Comparison of ENCODE assay signal across 11 cellular contexts in genomic region chr17:10730956-10731879, GRCh38. TPM values are rescaled to one million over a fixed set of nuclear protein-coding genes. Genes with fewer than 3 reads are reported as not detected.
DNase-seq lines count a peak whose midpoint lies in the region; ATAC-seq, FAIRE-seq and TF ChIP-seq lines count a peak whose summit lies in the region.
"Had no signal": no experiment of that assay in that cellular context is flagged by ENCODE, and none has a peak within 500 bp of the region (broad histone marks: within the 10 kb centered on the region; RNA-seq: fewer than 3 reads in every experiment).

No MANE protein-coding gene starts in this region.

- no peak for FAIRE-seq in small intestine (lab: Jason Lieb, UNC)
- FAIRE-seq in frontal cortex (lab: Jason Lieb, UNC): no peak
- FAIRE-seq: bronchial epithelial cell had no signal

- intact Hi-C loops in OCI-LY7 (cut with micrococcal nuclease; ENCODE audit: unreplicated experiment): no loop called here

- no peaks in the 10 kb centered on the region for H3K36me3 Mint-ChIP-seq in activated CD4-positive, alpha-beta memory T cell treated with anti-CD3 and anti-CD28 coated beads, Interleukin-2, amount 10 ng/mL, durations not matched to agents 7 days and 5 days (ENCODE audit: low read depth)

- H3K9me2 ChIP-seq in GM23248 (ENCODE audit: insufficient read depth): no peaks in the 10 kb centered on the region
- H3K9me2 ChIP-seq in OCI-LY7 (ENCODE audit: insufficient read depth, low read length): no peaks in the 10 kb centered on the region

- H3K79me2 ChIP-seq in GM23248 (ENCODE audit: insufficient read depth): no peaks in the 10 kb centered on the region
- no peaks in the 10 kb centered on the region for H3K79me2 ChIP-seq in OCI-LY7 (ENCODE audit: insufficient read depth, low read depth, low read length)

- no peak for ATAC-seq in GM18858 (IDR thresholded peaks at IDR 0.05; ENCODE audit: unreplicated experiment)

- H3K4me3 Mint-ChIP-seq in activated CD4-positive, alpha-beta memory T cell treated with anti-CD3 and anti-CD28 coated beads, Interleukin-2, amount 10 ng/mL, durations not matched to agents 7 days and 5 days: peak overlapping the region; percentile 86

- H2AFZ ChIP-seq in GM23248: peak overlapping the region; percentile 89
- H2AFZ ChIP-seq in OCI-LY7 (ENCODE audit: low read length): no peak overlapping the region

- H3K27me3 Mint-ChIP-seq in activated CD4-positive, alpha-beta memory T cell treated with anti-CD3 and anti-CD28 coated beads, Interleukin-2, amount 10 ng/mL, durations not matched to agents 7 days and 5 days: peaks cover 5% of the 10 kb centered on the region

- H3K4me2 ChIP-seq in GM23248 (ENCODE audit: unreplicated experiment): peak overlapping the region; percentile 82
- no peak overlapping the region for H3K4me2 ChIP-seq in OCI-LY7 (ENCODE audit: low read length)

- H3K9ac ChIP-seq in GM23248: peak overlapping the region; percentile 92

- H3F3A ChIP-seq in GM23248 (ENCODE audit: insufficient read depth): 0 out of 2 replicates have a peak, but pooled peaks cover 8% of the 10 kb centered on the region

- WGBS in GM23248 (ENCODE audit: low coverage in 1 of 2, low lambda C conversion rate in 2 of 2, missing lambda C conversion rate in 2 of 2), 2 experiments: 26 to 29% methylated on average over 17 to 19 of the region's 19 CpGs
- 39 to 59% (median 54%) methylated on average over 19 of the region's 19 CpGs for WGBS in small intestine, 3 donors

- H3K9me3 ChIP-seq in GM23248 (ENCODE audit: low read depth) (no peaks in the 10 kb centered on the region), small intestine (ENCODE audit: control insufficient read depth, low read depth) (no peaks in the 10 kb centered on the region), OCI-LY7 (ENCODE audit: low read length) (no peaks in the 10 kb centered on the region)

- H3K27ac Mint-ChIP-seq in activated CD4-positive, alpha-beta memory T cell treated with anti-CD3 and anti-CD28 coated beads, Interleukin-2, amount 10 ng/mL, durations not matched to agents 7 days and 5 days: no peak overlapping the region

- H3K27me3 ChIP-seq in GM23248 (replicated peaks; ENCODE audit: insufficient read depth): no peaks in the 10 kb centered on the region
- no peaks in the 10 kb centered on the region for H3K27me3 ChIP-seq in small intestine (ENCODE audit: control insufficient read depth in 2 of 2, insufficient read depth in 2 of 2, low read length in 2 of 2)

- in situ Hi-C loops in GM23248 (cut with MboI): no loop called here

- H4K20me1 ChIP-seq in GM23248 (ENCODE audit: insufficient read depth) (no peaks in the 10 kb centered on the region), OCI-LY7 (ENCODE audit: insufficient read depth, low read length) (no peaks in the 10 kb centered on the region)

- H3K4me3 ChIP-seq in GM23248: peak overlapping the region; percentile 78
- H3K4me3 ChIP-seq in iPS-11a (ENCODE audit: low read depth, low read length): peak overlapping the region; percentile 2
- peak overlapping the region in 1 of 2 donors; percentile 0 for H3K4me3 ChIP-seq in small intestine (ENCODE audit: low read depth in 1 of 2, low read length in 2 of 2)
- H3K4me3 ChIP-seq in OCI-LY7 (ENCODE audit: low read depth, low read length, poor library complexity, severe bottlenecking): no peak overlapping the region

- H3K27ac ChIP-seq in GM23248: peak overlapping the region; percentile 84
- H3K27ac ChIP-seq in small intestine (ENCODE audit: low read depth in 1 of 2, low read length in 1 of 2): peak overlapping the region; percentile 72 to 99
- H3K27ac ChIP-seq in OCI-LY7 (ENCODE audit: low read depth, low read length, poor library complexity, severe bottlenecking): no peak overlapping the region
- H3K27ac ChIP-seq: HL-60, VCaP had no signal

- DNase-seq in GM23248: peak; percentile 48
- no peak for DNase-seq in activated CD4-positive, alpha-beta memory T cell treated with anti-CD3 and anti-CD28 coated beads, Interleukin-2, amount 10 ng/mL, durations not matched to agents 7 days and 5 days
- no peak for DNase-seq in small intestine
- no peak for DNase-seq in frontal cortex (ENCODE audit: low spot score in 2 of 2)
- DNase-seq in OCI-LY7 (ENCODE audit: low spot score): no peak
- DNase-seq: NCI-H446 treated with DMSO at 0.1 percent for 48 hours had no signal

- peaks cover 14% of the 10 kb centered on the region for H3K4me1 Mint-ChIP-seq in activated CD4-positive, alpha-beta memory T cell treated with anti-CD3 and anti-CD28 coated beads, Interleukin-2, amount 10 ng/mL, durations not matched to agents 7 days and 5 days

- no TSS peak for BruUV-seq in OCI-LY7 (replicated peaks; lab: Mats Ljungman, UMichigan)

- no peaks in the 10 kb centered on the region for H3K9me3 Mint-ChIP-seq in activated CD4-positive, alpha-beta memory T cell treated with anti-CD3 and anti-CD28 coated beads, Interleukin-2, amount 10 ng/mL, durations not matched to agents 7 days and 5 days

- H3K36me3 ChIP-seq in GM23248 (ENCODE audit: low read depth) (no peaks in the 10 kb centered on the region), small intestine (ENCODE audit: control insufficient read depth in 2 of 2, insufficient read depth in 2 of 2, low read length in 2 of 2) (no peaks in the 10 kb centered on the region), OCI-LY7 (ENCODE audit: insufficient read depth, low read length) (no peaks in the 10 kb centered on the region)

- POLR2A ChIA-PET in activated CD4-positive, alpha-beta memory T cell treated with anti-CD3 and anti-CD28 coated beads, Interleukin-2, amount 10 ng/mL, durations not matched to agents 7 days and 5 days (lab: Charles Lee): no interaction called here
- POLR2A ChIA-PET in OCI-LY7 (lab: Charles Lee): no interaction called here

- H3K4me1 ChIP-seq in GM23248 (ENCODE audit: insufficient read depth): peaks cover 10% of the 10 kb centered on the region
- peaks cover 0 to 8% of the 10 kb centered on the region in 2 donors for H3K4me1 ChIP-seq in small intestine (ENCODE audit: control insufficient read depth in 2 of 2, insufficient read depth in 1 of 2, low read depth in 1 of 2, low read length in 1 of 2)
- H3K4me1 ChIP-seq in OCI-LY7 (ENCODE audit: insufficient read depth, low read length, poor library complexity, severe bottlenecking): no peaks in the 10 kb centered on the region

- CTCF ChIA-PET in activated CD4-positive, alpha-beta memory T cell treated with anti-CD3 and anti-CD28 coated beads, Interleukin-2, amount 10 ng/mL, durations not matched to agents 7 days and 5 days (lab: Charles Lee): interaction anchor here (1.0 kb wide), 2 partner anchors 46 to 100 kb away, joined by 3 read pairs; no protein-coding TSS in a partner anchor
- CTCF ChIA-PET in OCI-LY7 (lab: Charles Lee; ENCODE audit: unreplicated experiment): interaction anchor here (0.6 kb wide), 1 partner anchor 279 kb away, joined by 3 read pairs; no protein-coding TSS in a partner anchor

- no peak for TF ChIP-seq CTCF in OCI-LY7 (conservative IDR thresholded peaks at IDR 0.05; ENCODE audit: low read length)

RNA-seq across cellular contexts. Expression of gene TMEM220, which starts 1.4 kb away (rescaled TPM):
- total RNA-seq in GM23248 (2014; rRNA removed; shearing (Covaris generic)): 0.54 and 5.6 TPM in 2 replicates
- polyA plus RNA-seq in GM23248 (2016; fragmentation: Nextera tagmentation; extraction: Ambion mirVana): 8.0 and 9.5 TPM in 2 replicates
- under 1 TPM; 0.10 to 0.78 TPM for total RNA-seq in activated CD4-positive, alpha-beta memory T cell treated with anti-CD3 and anti-CD28 coated beads, Interleukin-2, amount 10 ng/mL, durations not matched to agents 7 days and 5 days
- 10 to 100 TPM; 12.4 to 61.3 (median 38.0) TPM for polyA plus RNA-seq in small intestine
- total RNA-seq in frontal cortex: 1.2 TPM
- total RNA-seq in OCI-LY7 (2014; rRNA removed; shearing (Covaris generic)): not detected in 2 replicates
- not detected in 2 replicates for total RNA-seq in OCI-LY7 (2022)

RNA-seq across cellular contexts. Expression of gene ADPRM, which starts 33.8 kb away (rescaled TPM):
- total RNA-seq in GM23248 (2014; rRNA removed; shearing (Covaris generic)): 8.6 and 16.1 TPM in 2 replicates
- 14.3 and 15.4 TPM in 2 replicates for polyA plus RNA-seq in GM23248 (2016; fragmentation: Nextera tagmentation; extraction: Ambion mirVana)
- 10 to 100 TPM; 15.3 to 15.4 TPM for total RNA-seq in activated CD4-positive, alpha-beta memory T cell treated with anti-CD3 and anti-CD28 coated beads, Interleukin-2, amount 10 ng/mL, durations not matched to agents 7 days and 5 days
- polyA plus RNA-seq in small intestine: 10 to 100 TPM in 2 of 3 donors, 1 to 10 TPM in 1; 7.2 to 20.5 (median 11.6) TPM
- total RNA-seq in frontal cortex: 17.5 TPM
- total RNA-seq in OCI-LY7 (2014; rRNA removed; shearing (Covaris generic)): 5.3 and 5.5 TPM in 2 replicates
- 6.5 and 7.0 TPM in 2 replicates for total RNA-seq in OCI-LY7 (2022)

RNA-seq across cellular contexts. Expression of gene SCO1, which starts 33.9 kb away (rescaled TPM):
- 25.6 and 51.1 TPM in 2 replicates for total RNA-seq in GM23248 (2014; rRNA removed; shearing (Covaris generic))
- polyA plus RNA-seq in GM23248 (2016; fragmentation: Nextera tagmentation; extraction: Ambion mirVana): 40.4 and 40.5 TPM in 2 replicates
- 10 to 100 TPM; 19.9 to 24.5 TPM for total RNA-seq in activated CD4-positive, alpha-beta memory T cell treated with anti-CD3 and anti-CD28 coated beads, Interleukin-2, amount 10 ng/mL, durations not matched to agents 7 days and 5 days
- polyA plus RNA-seq in small intestine: 10 to 100 TPM; 15.7 to 26.8 (median 22.8) TPM
- 11.4 TPM for total RNA-seq in frontal cortex
- 37.5 and 44.4 TPM in 2 replicates for total RNA-seq in OCI-LY7 (2014; rRNA removed; shearing (Covaris generic))
- total RNA-seq in OCI-LY7 (2022): 31.0 and 32.2 TPM in 2 replicates
